ENCODE assay signal across 8 cellular contexts in genomic region chrX:86148594-86148993, GRCh38. TPM values are rescaled to one million over a fixed set of nuclear protein-coding genes. Genes with fewer than 3 reads are reported as not detected.
A peak's percentile ranks its signal among the peaks of the same experiment; 100 is the strongest.
DNase-seq lines count a peak whose midpoint lies in the region; ATAC-seq and TF ChIP-seq lines count a peak whose summit lies in the region.

No MANE protein-coding gene starts in this region.

- no peak for ATAC-seq in effector memory CD8-positive, alpha-beta T cell (replicated peaks)

- no peak overlapping the region for H3K9ac ChIP-seq in adipocyte (ENCODE audit: low read length)

- peak overlapping the region; percentile 52 for H3K4me3 ChIP-seq in adipocyte (ENCODE audit: low read length)
- peak overlapping the region; percentile 17 for H3K4me3 ChIP-seq in lower leg skin (ENCODE audit: low read depth, poor library complexity, severe bottlenecking)

- WGBS in lower leg skin, 2 donors = 33% methylated on average over 22 of the region's 23 CpGs; no CpG with 5 or more reads in 1 of the 2 donors

- H3K36me3 ChIP-seq in adipocyte (ENCODE audit: control insufficient read depth, insufficient read depth, low read length, severe bottlenecking) = no peaks in the 10 kb centered on the region

- H3K27me3 ChIP-seq in adipocyte (replicated peaks; ENCODE audit: control insufficient read depth, insufficient read depth, low read length) = peaks cover 43% of the 10 kb centered on the region

- H3K9me3 ChIP-seq in adipocyte (ENCODE audit: control insufficient read depth, low read length) = peaks cover 12% of the 10 kb centered on the region

- no peak for TF ChIP-seq POLR2A in lower leg skin (IDR thresholded peaks at IDR 0.05)

- TF ChIP-seq CTCF in lower leg skin (IDR thresholded peaks at IDR 0.05) = no peak
- no peak for TF ChIP-seq CTCF in type B pancreatic cell (conservative IDR thresholded peaks at IDR 0.05)

- peak overlapping the region; percentile 66 for H3K4me3 Mint-ChIP-seq in activated naive CD4-positive, alpha-beta T cell treated with anti-CD3 and anti-CD28 coated beads, Interleukin-2, amount 10 ng/mL, durations not matched to agents 7 days and 5 days
- peak overlapping the region; percentile 94 for H3K4me3 Mint-ChIP-seq in type B pancreatic cell
- H3K4me3 Mint-ChIP-seq in effector memory CD8-positive, alpha-beta T cell = peak overlapping the region in 1 of 2 donors; percentile 60

- intact Hi-C loops in lower leg skin (cut with DNase I; ENCODE audit: low total_unique reads) = no loop called here

- H3K9me3 Mint-ChIP-seq in activated naive CD4-positive, alpha-beta T cell treated with anti-CD3 and anti-CD28 coated beads, Interleukin-2, amount 10 ng/mL, durations not matched to agents 7 days and 5 days = no peaks in the 10 kb centered on the region
- no peaks in the 10 kb centered on the region for H3K9me3 Mint-ChIP-seq in type B pancreatic cell
- H3K9me3 Mint-ChIP-seq in effector memory CD8-positive, alpha-beta T cell = no peaks in the 10 kb centered on the region

- no peak for DNase-seq in activated naive CD4-positive, alpha-beta T cell treated with anti-CD3 and anti-CD28 coated beads, Interleukin-2, amount 10 ng/mL, durations not matched to agents 7 days and 5 days
- DNase-seq in activated naive CD4-positive, alpha-beta T cell treated with Interleukin-2 at 50 U/mL for 16 hours = no peak
- DNase-seq in adipocyte (ENCODE audit: low read depth) (no peak), lower leg skin (ENCODE audit: low spot score in 2 of 2) (peak in 1 of 2 donors; percentile 81), type B pancreatic cell (ENCODE audit: extremely low spot score, unreplicated experiment) (peak; percentile 65), HuH-7 (ENCODE audit: low spot score) (no peak), NCI-H2227 (lab: John Stamatoyannopoulos, UW; ENCODE audit: unreplicated experiment) (no peak)
- DNase-seq in effector memory CD8-positive, alpha-beta T cell = no peak

- peaks cover 4% of the 10 kb centered on the region for H3K4me1 Mint-ChIP-seq in activated naive CD4-positive, alpha-beta T cell treated with anti-CD3 and anti-CD28 coated beads, Interleukin-2, amount 10 ng/mL, durations not matched to agents 7 days and 5 days
- H3K4me1 Mint-ChIP-seq in type B pancreatic cell (ENCODE audit: unreplicated experiment) = peaks cover 9% of the 10 kb centered on the region
- H3K4me1 Mint-ChIP-seq in effector memory CD8-positive, alpha-beta T cell (ENCODE audit: low read depth in 2 of 2) = peaks cover 4 to 7% of the 10 kb centered on the region in 2 donors

- H3K27me3 Mint-ChIP-seq in activated naive CD4-positive, alpha-beta T cell treated with anti-CD3 and anti-CD28 coated beads, Interleukin-2, amount 10 ng/mL, durations not matched to agents 7 days and 5 days = peaks cover 32% of the 10 kb centered on the region
- peaks cover 53% of the 10 kb centered on the region for H3K27me3 Mint-ChIP-seq in type B pancreatic cell
- H3K27me3 Mint-ChIP-seq in effector memory CD8-positive, alpha-beta T cell = peaks cover 22 to 24% of the 10 kb centered on the region in 2 donors

- no peaks in the 10 kb centered on the region for H3K4me1 ChIP-seq in adipocyte (ENCODE audit: control insufficient read depth, insufficient read depth, low read length)

- no peaks in the 10 kb centered on the region for H3K36me3 Mint-ChIP-seq in activated naive CD4-positive, alpha-beta T cell treated with anti-CD3 and anti-CD28 coated beads, Interleukin-2, amount 10 ng/mL, durations not matched to agents 7 days and 5 days
- H3K36me3 Mint-ChIP-seq in type B pancreatic cell = no peaks in the 10 kb centered on the region
- no peaks in the 10 kb centered on the region for H3K36me3 Mint-ChIP-seq in effector memory CD8-positive, alpha-beta T cell (ENCODE audit: insufficient read depth)

- H3K27ac Mint-ChIP-seq in activated naive CD4-positive, alpha-beta T cell treated with anti-CD3 and anti-CD28 coated beads, Interleukin-2, amount 10 ng/mL, durations not matched to agents 7 days and 5 days = no peak overlapping the region
- peak overlapping the region; percentile 62 for H3K27ac Mint-ChIP-seq in type B pancreatic cell
- no peak overlapping the region for H3K27ac Mint-ChIP-seq in effector memory CD8-positive, alpha-beta T cell

- CTCF ChIA-PET in activated naive CD4-positive, alpha-beta T cell treated with anti-CD3 and anti-CD28 coated beads, Interleukin-2, amount 10 ng/mL, durations not matched to agents 7 days and 5 days (lab: Charles Lee) = no interaction called here

RNA-seq across cellular contexts. Expression of gene DACH2, which starts 0.3 kb away (rescaled TPM):
- under 1 TPM in 1 of 4 donors, not detected in 3; 0.15 TPM for total RNA-seq in lower leg skin
- total RNA-seq in type B pancreatic cell (ENCODE audit: low replicate concordance) = 4.2 and 12.8 TPM in 2 replicates
